Comparison of ENCODE assay signal across 1 cellular context in the genomic region with DNA sequence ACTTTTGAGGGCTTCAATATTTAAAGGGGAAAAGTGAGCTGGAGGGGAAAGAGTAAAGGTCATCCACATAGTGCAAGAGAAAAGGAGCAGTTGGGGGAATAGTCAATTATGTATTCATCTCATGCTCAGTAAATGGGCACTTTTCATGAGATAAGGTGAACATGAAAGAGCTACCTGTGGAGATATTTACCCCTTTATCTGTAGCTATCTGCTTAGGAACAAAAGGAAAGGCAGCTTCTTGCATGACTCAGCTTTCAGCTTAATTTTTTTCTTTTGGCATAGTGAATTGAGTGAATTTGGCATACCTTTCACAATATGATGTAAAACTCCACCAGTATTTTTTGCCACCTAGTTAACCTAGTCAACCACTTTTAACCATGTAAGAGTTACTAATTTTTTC.
TF ChIP-seq lines count a peak whose summit lies in the region.

No MANE protein-coding gene starts in this region.

TF ChIP-seq in HepG2, 621 proteins besides CTCF, POLR2A, EP300 and RAD21 (continued from another document and continues in another):
- TF ChIP-seq, protein P1, sequence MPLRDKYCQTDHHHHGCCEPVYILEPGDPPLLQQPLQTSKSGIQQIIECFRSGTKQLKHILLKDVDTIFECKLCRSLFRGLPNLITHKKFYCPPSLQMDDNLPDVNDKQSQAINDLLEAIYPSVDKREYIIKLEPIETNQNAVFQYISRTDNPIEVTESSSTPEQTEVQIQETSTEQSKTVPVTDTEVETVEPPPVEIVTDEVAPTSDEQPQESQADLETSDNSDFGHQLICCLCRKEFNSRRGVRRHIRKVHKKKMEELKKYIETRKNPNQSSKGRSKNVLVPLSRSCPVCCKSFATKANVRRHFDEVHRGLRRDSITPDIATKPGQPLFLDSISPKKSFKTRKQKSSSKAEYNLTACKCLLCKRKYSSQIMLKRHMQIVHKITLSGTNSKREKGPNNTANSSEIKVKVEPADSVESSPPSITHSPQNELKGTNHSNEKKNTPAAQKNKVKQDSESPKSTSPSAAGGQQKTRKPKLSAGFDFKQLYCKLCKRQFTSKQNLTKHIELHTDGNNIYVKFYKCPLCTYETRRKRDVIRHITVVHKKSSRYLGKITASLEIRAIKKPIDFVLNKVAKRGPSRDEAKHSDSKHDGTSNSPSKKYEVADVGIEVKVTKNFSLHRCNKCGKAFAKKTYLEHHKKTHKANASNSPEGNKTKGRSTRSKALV (CRISPR knock-in tag; IDR thresholded peaks at IDR 0.05): no peak
- no peak for TF ChIP-seq ZNF501 (CRISPR knock-in tag; IDR thresholded peaks at IDR 0.05)
- no peak for TF ChIP-seq PHF8 (CRISPR knock-in tag; IDR thresholded peaks at IDR 0.05)
- TF ChIP-seq, protein P2, sequence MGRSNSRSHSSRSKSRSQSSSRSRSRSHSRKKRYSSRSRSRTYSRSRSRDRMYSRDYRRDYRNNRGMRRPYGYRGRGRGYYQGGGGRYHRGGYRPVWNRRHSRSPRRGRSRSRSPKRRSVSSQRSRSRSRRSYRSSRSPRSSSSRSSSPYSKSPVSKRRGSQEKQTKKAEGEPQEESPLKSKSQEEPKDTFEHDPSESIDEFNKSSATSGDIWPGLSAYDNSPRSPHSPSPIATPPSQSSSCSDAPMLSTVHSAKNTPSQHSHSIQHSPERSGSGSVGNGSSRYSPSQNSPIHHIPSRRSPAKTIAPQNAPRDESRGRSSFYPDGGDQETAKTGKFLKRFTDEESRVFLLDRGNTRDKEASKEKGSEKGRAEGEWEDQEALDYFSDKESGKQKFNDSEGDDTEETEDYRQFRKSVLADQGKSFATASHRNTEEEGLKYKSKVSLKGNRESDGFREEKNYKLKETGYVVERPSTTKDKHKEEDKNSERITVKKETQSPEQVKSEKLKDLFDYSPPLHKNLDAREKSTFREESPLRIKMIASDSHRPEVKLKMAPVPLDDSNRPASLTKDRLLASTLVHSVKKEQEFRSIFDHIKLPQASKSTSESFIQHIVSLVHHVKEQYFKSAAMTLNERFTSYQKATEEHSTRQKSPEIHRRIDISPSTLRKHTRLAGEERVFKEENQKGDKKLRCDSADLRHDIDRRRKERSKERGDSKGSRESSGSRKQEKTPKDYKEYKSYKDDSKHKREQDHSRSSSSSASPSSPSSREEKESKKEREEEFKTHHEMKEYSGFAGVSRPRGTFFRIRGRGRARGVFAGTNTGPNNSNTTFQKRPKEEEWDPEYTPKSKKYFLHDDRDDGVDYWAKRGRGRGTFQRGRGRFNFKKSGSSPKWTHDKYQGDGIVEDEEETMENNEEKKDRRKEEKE (IDR thresholded peaks at IDR 0.05): no peak
- peak; percentile 46; the same call in 1 of the 2 replicates for TF ChIP-seq NR2F6 (IDR thresholded peaks at IDR 0.05)
- peak; percentile 24; the same call in 1 of the 2 replicates for TF ChIP-seq NR2F6 (CRISPR knock-in tag; IDR thresholded peaks at IDR 0.05)
- no peak for TF ChIP-seq ZNF607 (CRISPR knock-in tag; IDR thresholded peaks at IDR 0.05; ENCODE audit: borderline replicate concordance)
- TF ChIP-seq MXD3 (CRISPR knock-in tag; IDR thresholded peaks at IDR 0.05): no peak
- no peak; the same call in 1 of the 2 replicates for TF ChIP-seq ETV5 (CRISPR knock-in tag; IDR thresholded peaks at IDR 0.05; ENCODE audit: borderline replicate concordance)
- TF ChIP-seq, protein P3, sequence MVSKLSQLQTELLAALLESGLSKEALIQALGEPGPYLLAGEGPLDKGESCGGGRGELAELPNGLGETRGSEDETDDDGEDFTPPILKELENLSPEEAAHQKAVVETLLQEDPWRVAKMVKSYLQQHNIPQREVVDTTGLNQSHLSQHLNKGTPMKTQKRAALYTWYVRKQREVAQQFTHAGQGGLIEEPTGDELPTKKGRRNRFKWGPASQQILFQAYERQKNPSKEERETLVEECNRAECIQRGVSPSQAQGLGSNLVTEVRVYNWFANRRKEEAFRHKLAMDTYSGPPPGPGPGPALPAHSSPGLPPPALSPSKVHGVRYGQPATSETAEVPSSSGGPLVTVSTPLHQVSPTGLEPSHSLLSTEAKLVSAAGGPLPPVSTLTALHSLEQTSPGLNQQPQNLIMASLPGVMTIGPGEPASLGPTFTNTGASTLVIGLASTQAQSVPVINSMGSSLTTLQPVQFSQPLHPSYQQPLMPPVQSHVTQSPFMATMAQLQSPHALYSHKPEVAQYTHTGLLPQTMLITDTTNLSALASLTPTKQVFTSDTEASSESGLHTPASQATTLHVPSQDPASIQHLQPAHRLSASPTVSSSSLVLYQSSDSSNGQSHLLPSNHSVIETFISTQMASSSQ (IDR thresholded peaks at IDR 0.05; ENCODE audit: low read depth): no peak
- TF ChIP-seq, protein P3 (CRISPR knock-in tag; IDR thresholded peaks at IDR 0.05; ENCODE audit: borderline replicate concordance): no peak; the same call in 1 of the 2 replicates
- TF ChIP-seq ZNF674 (CRISPR knock-in tag; IDR thresholded peaks at IDR 0.05; ENCODE audit: low read depth): no peak
- TF ChIP-seq ZNF724P (CRISPR knock-in tag; IDR thresholded peaks at IDR 0.05; ENCODE audit: borderline replicate concordance): no peak
- TF ChIP-seq ZNF136 (CRISPR knock-in tag; IDR thresholded peaks at IDR 0.05; ENCODE audit: low read depth): no peak
- peak; percentile 32; the same call in 1 of the 2 replicates for TF ChIP-seq SAP130 (CRISPR knock-in tag; IDR thresholded peaks at IDR 0.05; ENCODE audit: low read depth)
- TF ChIP-seq ZBTB7B (CRISPR knock-in tag; IDR thresholded peaks at IDR 0.05): 0 out of 2 replicates have a peak, but pooled peaks have one; percentile 24
- TF ChIP-seq TP53 (CRISPR knock-in tag; conservative IDR thresholded peaks at IDR 0.05): no peak
- TF ChIP-seq ZNF704 (CRISPR knock-in tag; IDR thresholded peaks at IDR 0.05; ENCODE audit: borderline replicate concordance): no peak
- TF ChIP-seq, protein P4, sequence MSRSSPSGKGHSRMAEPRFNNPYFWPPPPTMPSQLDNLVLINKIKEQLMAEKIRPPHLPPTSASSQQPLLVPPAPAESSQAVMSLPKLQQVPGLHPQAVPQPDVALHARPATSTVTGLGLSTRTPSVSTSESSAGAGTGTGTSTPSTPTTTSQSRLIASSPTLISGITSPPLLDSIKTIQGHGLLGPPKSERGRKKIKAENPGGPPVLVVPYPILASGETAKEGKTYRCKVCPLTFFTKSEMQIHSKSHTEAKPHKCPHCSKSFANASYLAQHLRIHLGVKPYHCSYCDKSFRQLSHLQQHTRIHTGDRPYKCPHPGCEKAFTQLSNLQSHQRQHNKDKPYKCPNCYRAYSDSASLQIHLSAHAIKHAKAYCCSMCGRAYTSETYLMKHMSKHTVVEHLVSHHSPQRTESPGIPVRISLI (CRISPR knock-in tag; IDR thresholded peaks at IDR 0.05; ENCODE audit: borderline replicate concordance): peak; percentile 37; the same call in 1 of the 2 replicates
- TF ChIP-seq, protein P5, sequence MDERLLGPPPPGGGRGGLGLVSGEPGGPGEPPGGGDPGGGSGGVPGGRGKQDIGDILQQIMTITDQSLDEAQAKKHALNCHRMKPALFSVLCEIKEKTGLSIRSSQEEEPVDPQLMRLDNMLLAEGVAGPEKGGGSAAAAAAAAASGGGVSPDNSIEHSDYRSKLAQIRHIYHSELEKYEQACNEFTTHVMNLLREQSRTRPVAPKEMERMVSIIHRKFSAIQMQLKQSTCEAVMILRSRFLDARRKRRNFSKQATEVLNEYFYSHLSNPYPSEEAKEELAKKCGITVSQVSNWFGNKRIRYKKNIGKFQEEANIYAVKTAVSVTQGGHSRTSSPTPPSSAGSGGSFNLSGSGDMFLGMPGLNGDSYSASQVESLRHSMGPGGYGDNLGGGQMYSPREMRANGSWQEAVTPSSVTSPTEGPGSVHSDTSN (CRISPR knock-in tag; IDR thresholded peaks at IDR 0.05): no peak
- no peak for TF ChIP-seq SP5 (CRISPR knock-in tag; IDR thresholded peaks at IDR 0.05; ENCODE audit: borderline replicate concordance, low read depth)
- TF ChIP-seq HNRNPLL (IDR thresholded peaks at IDR 0.05; ENCODE audit: low read depth, low read length, poor library complexity, severe bottlenecking): no peak
- no peak for TF ChIP-seq ZSCAN21 (CRISPR knock-in tag; IDR thresholded peaks at IDR 0.05; ENCODE audit: borderline replicate concordance)
- TF ChIP-seq NR3C1 (CRISPR knock-in tag; IDR thresholded peaks at IDR 0.05): no peak
- TF ChIP-seq BHLHE40 (IDR thresholded peaks at IDR 0.05; ENCODE audit: low read length): no peak
- no peak for TF ChIP-seq ZNF512B (CRISPR knock-in tag; IDR thresholded peaks at IDR 0.05; ENCODE audit: borderline replicate concordance)
- TF ChIP-seq ARID5B (CRISPR knock-in tag; IDR thresholded peaks at IDR 0.05): peak; percentile 48; the same call in 1 of the 2 replicates
- TF ChIP-seq TBL1XR1 (IDR thresholded peaks at IDR 0.05; ENCODE audit: borderline replicate concordance, low read length, partially characterized antibody): no peak
- no peak for TF ChIP-seq WIZ (CRISPR knock-in tag; IDR thresholded peaks at IDR 0.05)
- no peak for TF ChIP-seq HIVEP1 (CRISPR knock-in tag; IDR thresholded peaks at IDR 0.05)
- no peak for TF ChIP-seq ZNF275 (CRISPR knock-in tag; IDR thresholded peaks at IDR 0.05; ENCODE audit: borderline replicate concordance)
- no peak for TF ChIP-seq ZNF124 (CRISPR knock-in tag; IDR thresholded peaks at IDR 0.05)
- TF ChIP-seq MYC (CRISPR knock-in tag; IDR thresholded peaks at IDR 0.05; ENCODE audit: borderline replicate concordance): no peak
